Comparison of ENCODE assay signal across 28 cellular contexts in genomic region chr10:99389721-99390480, GRCh38.
"Had no signal": no experiment of that assay in that cellular context is flagged by ENCODE, and none has a peak within 500 bp of the region (broad histone marks: within the 10 kb centered on the region; RNA-seq: fewer than 3 reads in every experiment).

No MANE protein-coding gene starts in this region.

- H2AFZ ChIP-seq: PC-9 had no signal

- FAIRE-seq: bronchial epithelial cell, RCC 7860, TTC549 had no signal

- H3K27me3 ChIP-seq: adrenal gland had no signal

- H3K4me1 ChIP-seq: adrenal gland had no signal

- ATAC-seq: activated naive CD4-positive, alpha-beta T cell treated with anti-CD3 and anti-CD28 coated beads, Interleukin-2, amount 50 U/mL, for 72 hours; activated T-cell treated with anti-CD3 and anti-CD28 coated beads, Interleukin-2, amount 50 U/mL, for 4 hours; Right ventricle myocardium inferior had no signal

- H3K36me3 ChIP-seq: adrenal gland had no signal

- H3K9me3 ChIP-seq: adrenal gland had no signal

- H3K4me3 ChIP-seq: adrenal gland, PC-9 had no signal

- H3K4me2 ChIP-seq: PC-9 had no signal

- DNase-seq: activated B cell treated with CpG ODN at 0.5 μM for 24 hours; activated CD4-positive, alpha-beta memory T cell treated with anti-CD3 and anti-CD28 coated beads for 36 hours; activated CD4-positive, alpha-beta T cell treated with anti-CD3 and anti-CD28 coated beads for 4 hours; activated CD4-positive, alpha-beta T cell treated with anti-CD3 and anti-CD28 coated beads, Interleukin-2, amount 50 U/mL, for 1 hour; activated CD4-positive, CD25-positive, alpha-beta regulatory T cell treated with anti-CD3 and anti-CD28 coated beads, Interleukin-2, amount 50 U/mL, for 72 hours; activated CD8-positive, alpha-beta memory T cell treated with anti-CD3 and anti-CD28 coated beads, Interleukin-2, amount 50 U/mL, for 4 hours; activated gamma-delta T cell treated with Interleukin-2 at 50 U/mL for 16 hours; activated naive CD4-positive, alpha-beta T cell treated with anti-CD3 and anti-CD28 coated beads for 36 hours; activated T-cell treated with anti-CD3 and anti-CD28 coated beads for 4 hours; activated T-cell treated with anti-CD3 and anti-CD28 coated beads, Interleukin-2, amount 50 U/mL, for 4 hours; adrenal gland; Karpas-422; KBM-7; NCI-H1048; NCI-H1436 treated with DMSO at 0.1 percent for 48 hours; NCI-H1694 treated with DMSO at 0.1 percent for 48 hours; NCI-H2029; NCI-H226; NCI-H510A; NCI-H526; PC-9; SIG-M5 had no signal

- H3K27ac ChIP-seq: adrenal gland, PC-9, RWPE1 had no signal
